11 cellular contexts compared by ENCODE assay signal in genomic region chr14:69683971-69684370, GRCh38.
DNase-seq lines count a peak whose midpoint lies in the region; TF ChIP-seq lines count a peak whose summit lies in the region.
"Had no signal": no experiment of that assay in that cellular context is flagged by ENCODE, and none has a peak within 500 bp of the region (broad histone marks: within the 10 kb centered on the region; RNA-seq: fewer than 3 reads in every experiment).

No MANE protein-coding gene starts in this region.

- H3K9me3 ChIP-seq in Karpas-422 (ENCODE audit: low read length) (no peaks in the 10 kb centered on the region), stomach (no peaks in the 10 kb centered on the region)
- H3K9me3 ChIP-seq: A549 had no signal

- no peaks in the 10 kb centered on the region for H3K9me3 Mint-ChIP-seq in activated CD4-positive, alpha-beta T cell treated with anti-CD3 and anti-CD28 coated beads, Interleukin-2, amount 10 ng/mL, durations not matched to agents 7 days and 5 days

- peak overlapping the region; percentile 39 for H3K4me2 ChIP-seq in Karpas-422 (ENCODE audit: low read depth, low read length, poor library complexity, severe bottlenecking)
- H3K4me2 ChIP-seq: A549 had no signal

- no peaks in the 10 kb centered on the region for H3K27me3 Mint-ChIP-seq in activated CD4-positive, alpha-beta T cell treated with anti-CD3 and anti-CD28 coated beads, Interleukin-2, amount 10 ng/mL, durations not matched to agents 7 days and 5 days

- H3K4me1 Mint-ChIP-seq in activated CD4-positive, alpha-beta T cell treated with anti-CD3 and anti-CD28 coated beads, Interleukin-2, amount 10 ng/mL, durations not matched to agents 7 days and 5 days = peaks cover 77% of the 10 kb centered on the region

- H2AFZ ChIP-seq in Karpas-422 (ENCODE audit: low read length) = no peak overlapping the region

- intact Hi-C loops in stomach (cut with DNase I; ENCODE audit: low total_unique reads) = no loop called here

- no peak for TF ChIP-seq EP300 in stomach (IDR thresholded peaks at IDR 0.05)

- peaks cover 98% of the 10 kb centered on the region for H3K79me2 ChIP-seq in Karpas-422 (ENCODE audit: low read length)

- TF ChIP-seq CTCF in coronary artery (IDR thresholded peaks at IDR 0.05) (no peak), stomach (IDR thresholded peaks at IDR 0.05) (no peak)

- no peaks in the 10 kb centered on the region for H3K27me3 ChIP-seq in Karpas-422 (ENCODE audit: low read length)
- no peaks in the 10 kb centered on the region for H3K27me3 ChIP-seq in stomach

- CTCF ChIA-PET in activated CD4-positive, alpha-beta T cell treated with anti-CD3 and anti-CD28 coated beads, Interleukin-2, amount 10 ng/mL, durations not matched to agents 7 days and 5 days (lab: Charles Lee) = interaction anchor here (1.6 to 1.7 kb wide), 3 partner anchors 10 to 49 kb away, joined by 3 to 5 read pairs (median 4); no protein-coding TSS in a partner anchor

- H3K27ac ChIP-seq in Karpas-422 (ENCODE audit: low read length) (peak overlapping the region; percentile 83), coronary artery (no peak overlapping the region), stomach (peak overlapping the region in 4 of 5 donors; percentile 35 to 71 (median 67)), caudate nucleus (ENCODE audit: low read depth, low read length) (no peak overlapping the region)
- H3K27ac ChIP-seq: A549 had no signal

- no peaks in the 10 kb centered on the region for H4K20me1 ChIP-seq in Karpas-422 (ENCODE audit: insufficient read depth, low read depth, low read length)

- H3K27ac Mint-ChIP-seq in activated CD4-positive, alpha-beta T cell treated with anti-CD3 and anti-CD28 coated beads, Interleukin-2, amount 10 ng/mL, durations not matched to agents 7 days and 5 days = peak overlapping the region; percentile 63

- H3K36me3 Mint-ChIP-seq in activated CD4-positive, alpha-beta T cell treated with anti-CD3 and anti-CD28 coated beads, Interleukin-2, amount 10 ng/mL, durations not matched to agents 7 days and 5 days (ENCODE audit: low read depth) = peaks cover 14% of the 10 kb centered on the region

- WGBS in stomach, 5 donors = 49 to 68% (median 61%) methylated on average over 3 of the region's 3 CpGs

- H3K4me3 Mint-ChIP-seq in activated CD4-positive, alpha-beta T cell treated with anti-CD3 and anti-CD28 coated beads, Interleukin-2, amount 10 ng/mL, durations not matched to agents 7 days and 5 days = no peak overlapping the region

- no peaks in the 10 kb centered on the region for H3K9me2 ChIP-seq in Karpas-422 (replicated peaks; ENCODE audit: insufficient read depth, low read length)

- H3K4me3 ChIP-seq in Karpas-422 (ENCODE audit: low read length) (no peak overlapping the region), coronary artery (no peak overlapping the region), stomach (no peak overlapping the region)
- H3K4me3 ChIP-seq: A549 had no signal

- POLR2A ChIA-PET in activated CD4-positive, alpha-beta T cell treated with anti-CD3 and anti-CD28 coated beads, Interleukin-2, amount 10 ng/mL, durations not matched to agents 7 days and 5 days (lab: Charles Lee) = interaction anchor here (0.5 kb wide), 1 partner anchor 488 kb away, joined by 4 read pairs; no protein-coding TSS in a partner anchor

- peaks cover 91% of the 10 kb centered on the region for H3K4me1 ChIP-seq in Karpas-422 (ENCODE audit: low read length)
- H3K4me1 ChIP-seq in stomach = peaks cover 44 to 89% (median 63%) of the 10 kb centered on the region in 4 donors
- H3K4me1 ChIP-seq: A549 had no signal

- no peak for DNase-seq in activated CD4-positive, alpha-beta T cell treated with anti-CD3 and anti-CD28 coated beads, Interleukin-2, amount 10 ng/mL, durations not matched to agents 7 days and 5 days
- DNase-seq in activated CD4-positive, alpha-beta T cell treated with anti-CD3 and anti-CD28 coated beads for 48 hours = no peak
- DNase-seq in Karpas-422 (no peak), coronary artery (ENCODE audit: low spot score) (peak; percentile 24), stomach (no peak), NCI-H2227 (lab: John Stamatoyannopoulos, UW; ENCODE audit: unreplicated experiment) (no peak), caudate nucleus (lab: John Stamatoyannopoulos, UW) (no peak)
- no peak for DNase-seq in stimulated activated CD4-positive, alpha-beta T cell treated with anti-CD3 and anti-CD28 coated beads, Interleukin-15, amount 100 ng/mL, for 24 hours
- DNase-seq: NCI-H2171, RPMI8226 had no signal

- H3K36me3 ChIP-seq in Karpas-422 (ENCODE audit: insufficient read depth, low read length) (no peaks in the 10 kb centered on the region), stomach (peaks cover 0 to 6% (median 0%) of the 10 kb centered on the region in 4 donors)

- no peak for TF ChIP-seq POLR2A in stomach (IDR thresholded peaks at IDR 0.05)

- H3K9ac ChIP-seq in Karpas-422 (ENCODE audit: low read length) = peak overlapping the region; percentile 51

Comparison
In these comparisons a context has a peak if more than half of its experiments do, and no peak if none do; other contexts are left out.
1. H3K27ac ChIP-seq: peak in Karpas-422 (single experiment) and stomach (4 of 5); none in coronary artery (0 of 2) and caudate nucleus (single experiment).